10 cellular contexts compared by ENCODE assay signal in the genomic region with DNA sequence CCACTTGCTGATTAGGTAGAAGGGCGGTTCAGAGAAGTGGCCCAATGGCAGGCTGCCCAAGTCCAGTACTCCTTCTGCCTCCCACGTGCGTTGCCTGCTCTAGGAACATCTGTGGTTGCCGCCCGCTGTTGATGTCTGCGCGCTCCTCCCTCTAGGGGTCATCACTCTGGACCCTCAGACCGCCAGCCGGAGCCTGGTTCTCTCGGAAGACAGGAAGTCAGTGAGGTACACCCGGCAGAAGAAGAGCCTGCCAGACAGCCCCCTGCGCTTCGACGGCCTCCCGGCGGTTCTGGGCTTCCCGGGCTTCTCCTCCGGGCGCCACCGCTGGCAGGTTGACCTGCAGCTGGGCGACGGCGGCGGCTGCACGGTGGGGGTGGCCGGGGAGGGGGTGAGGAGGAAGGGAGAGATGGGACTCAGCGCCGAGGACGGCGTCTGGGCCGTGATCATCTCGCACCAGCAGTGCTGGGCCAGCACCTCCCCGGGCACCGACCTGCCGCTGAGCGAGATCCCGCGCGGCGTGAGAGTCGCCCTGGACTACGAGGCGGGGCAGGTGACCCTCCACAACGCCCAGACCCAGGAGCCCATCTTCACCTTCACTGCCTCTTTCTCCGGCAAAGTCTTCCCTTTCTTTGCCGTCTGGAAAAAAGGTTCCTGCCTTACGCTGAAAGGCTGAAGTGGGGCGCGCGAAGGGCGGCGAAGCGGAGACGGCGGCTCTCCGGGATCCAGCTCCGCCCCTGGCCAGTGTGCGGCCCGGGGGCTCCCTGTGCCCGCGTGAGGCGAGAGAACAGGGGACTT. TPM values are rescaled to one million over a fixed set of nuclear protein-coding genes. Genes with fewer than 3 reads are reported as not detected.
DNase-seq lines count a peak whose midpoint lies in the region; ATAC-seq and TF ChIP-seq lines count a peak whose summit lies in the region.
"Had no signal": no experiment of that assay in that cellular context is flagged by ENCODE, and none has a peak within 500 bp of the region (broad histone marks: within the 10 kb centered on the region; RNA-seq: fewer than 3 reads in every experiment).

No MANE protein-coding gene starts in this region.

- TF ChIP-seq CTCF in testis (IDR thresholded peaks at IDR 0.05): no peak

- peaks cover 19% of the 10 kb centered on the region for H3K4me1 Mint-ChIP-seq in activated CD8-positive, alpha-beta memory T cell treated with anti-CD3 and anti-CD28 coated beads, Interleukin-2, amount 10 ng/mL, durations not matched to agents 7 days and 5 days
- peaks cover 21% of the 10 kb centered on the region for H3K4me1 Mint-ChIP-seq in activated T-cell treated with anti-CD3 and anti-CD28 coated beads, Interleukin-2, amount 50 U/mL, for 72 hours (ENCODE audit: low read depth)

- H3K27me3 Mint-ChIP-seq in activated CD8-positive, alpha-beta memory T cell treated with anti-CD3 and anti-CD28 coated beads, Interleukin-2, amount 10 ng/mL, durations not matched to agents 7 days and 5 days: peaks cover 78% of the 10 kb centered on the region
- peaks cover 81% of the 10 kb centered on the region for H3K27me3 Mint-ChIP-seq in activated T-cell treated with anti-CD3 and anti-CD28 coated beads, Interleukin-2, amount 50 U/mL, for 72 hours (ENCODE audit: low read depth)

- no peaks in the 10 kb centered on the region for H3K27me3 ChIP-seq in testis

- no peak overlapping the region for H3K27ac Mint-ChIP-seq in activated CD8-positive, alpha-beta memory T cell treated with anti-CD3 and anti-CD28 coated beads, Interleukin-2, amount 10 ng/mL, durations not matched to agents 7 days and 5 days
- H3K27ac Mint-ChIP-seq in activated T-cell treated with anti-CD3 and anti-CD28 coated beads, Interleukin-2, amount 50 U/mL, for 72 hours: no peak overlapping the region
- H3K27ac Mint-ChIP-seq: CD4-positive, alpha-beta T cell had no signal

- CTCF ChIA-PET in activated CD8-positive, alpha-beta memory T cell treated with anti-CD3 and anti-CD28 coated beads, Interleukin-2, amount 10 ng/mL, durations not matched to agents 7 days and 5 days (lab: Charles Lee): interaction anchor here (1.1 to 1.2 kb wide), 2 partner anchors 20 to 41 kb away, joined by 3 to 5 read pairs; no protein-coding TSS in a partner anchor

- H3K9me3 ChIP-seq in testis: no peaks in the 10 kb centered on the region

- no peaks in the 10 kb centered on the region for H3K36me3 Mint-ChIP-seq in activated CD8-positive, alpha-beta memory T cell treated with anti-CD3 and anti-CD28 coated beads, Interleukin-2, amount 10 ng/mL, durations not matched to agents 7 days and 5 days
- H3K36me3 Mint-ChIP-seq in activated T-cell treated with anti-CD3 and anti-CD28 coated beads, Interleukin-2, amount 50 U/mL, for 72 hours (ENCODE audit: insufficient read depth in 2 of 2): no peaks in the 10 kb centered on the region

- H3K9me3 Mint-ChIP-seq in activated CD8-positive, alpha-beta memory T cell treated with anti-CD3 and anti-CD28 coated beads, Interleukin-2, amount 10 ng/mL, durations not matched to agents 7 days and 5 days (ENCODE audit: low read depth): no peaks in the 10 kb centered on the region
- no peaks in the 10 kb centered on the region for H3K9me3 Mint-ChIP-seq in activated T-cell treated with anti-CD3 and anti-CD28 coated beads, Interleukin-2, amount 50 U/mL, for 72 hours
- H3K9me3 Mint-ChIP-seq: CD4-positive, alpha-beta T cell had no signal

- H3K36me3 ChIP-seq in testis (ENCODE audit: low read depth, missing control alignments): no peaks in the 10 kb centered on the region

- no peak overlapping the region for H3K4me3 Mint-ChIP-seq in activated CD8-positive, alpha-beta memory T cell treated with anti-CD3 and anti-CD28 coated beads, Interleukin-2, amount 10 ng/mL, durations not matched to agents 7 days and 5 days
- peak overlapping the region; percentile 34 to 53 for H3K4me3 Mint-ChIP-seq in activated T-cell treated with anti-CD3 and anti-CD28 coated beads, Interleukin-2, amount 50 U/mL, for 72 hours
- H3K4me3 Mint-ChIP-seq: CD4-positive, alpha-beta T cell had no signal

- peaks cover 6% of the 10 kb centered on the region for H3K4me1 ChIP-seq in testis

- no peak for TF ChIP-seq POLR2A in testis (IDR thresholded peaks at IDR 0.05)

- intact Hi-C loops in testis (cut with DNase I; ENCODE audit: low total_unique reads): no loop called here
- intact Hi-C loops in posterior vena cava (cut with DNase I): no loop called here

- peak; percentile 35 for ATAC-seq in activated CD8-positive, alpha-beta memory T cell treated with anti-CD3 and anti-CD28 coated beads, Interleukin-2, amount 10 ng/mL, durations not matched to agents 7 days and 5 days
- peak; percentile 45 to 46 for ATAC-seq in activated T-cell treated with anti-CD3 and anti-CD28 coated beads, Interleukin-2, amount 50 U/mL, for 72 hours (replicated peaks in 1 of 2)
- no peak for ATAC-seq in GM19463 (IDR thresholded peaks at IDR 0.05; ENCODE audit: unreplicated experiment)

- 7 to 8% methylated on average over 25 to 62 of the region's 62 CpGs for WGBS in testis, 2 donors

- H3K4me3 ChIP-seq in testis: peak overlapping the region; percentile 15 to 44
- H3K4me3 ChIP-seq: skin epidermis had no signal

- DNase-seq in activated CD8-positive, alpha-beta memory T cell treated with anti-CD3 and anti-CD28 coated beads, Interleukin-2, amount 10 ng/mL, durations not matched to agents 7 days and 5 days: no peak
- DNase-seq in activated CD8-positive, alpha-beta memory T cell treated with anti-CD3 and anti-CD28 coated beads, Interleukin-2, amount 50 U/mL, for 4 hours: no peak
- no peak for DNase-seq in activated T-cell treated with anti-CD3 and anti-CD28 coated beads, Interleukin-2, amount 50 U/mL, for 72 hours
- DNase-seq in islet precursor cell: peak; percentile 86
- peak; percentile 52 for DNase-seq in testis
- no peak for DNase-seq in posterior vena cava (ENCODE audit: low spot score)
- no peak for DNase-seq in SW480 (ENCODE audit: low spot score)
- DNase-seq: CD4-positive, alpha-beta T cell had no signal

- H3K27ac ChIP-seq in testis: no peak overlapping the region
- H3K27ac ChIP-seq: skin epidermis had no signal

RNA-seq across cellular contexts. Expression of a gene that starts 8.5 kb away (rescaled TPM):
- total RNA-seq in activated CD8-positive, alpha-beta memory T cell treated with anti-CD3 and anti-CD28 coated beads, Interleukin-2, amount 10 ng/mL, durations not matched to agents 7 days and 5 days: not detected
- under 1 TPM; 0.84 to 0.95 TPM for total RNA-seq in activated T-cell treated with anti-CD3 and anti-CD28 coated beads, Interleukin-2, amount 50 U/mL, for 72 hours
- under 1 TPM in 1 of 2 donors, not detected in 1; 0.25 TPM for total RNA-seq in testis
- 1.1 TPM for polyA plus RNA-seq in testis (ENCODE audit: insufficient read depth, low read depth, low replicate concordance)
- not detected for total RNA-seq in posterior vena cava
- total RNA-seq: CD4-positive, alpha-beta T cell had no signal

RNA-seq across cellular contexts. Expression of a gene that starts 10.9 kb away (rescaled TPM):
- total RNA-seq in activated CD8-positive, alpha-beta memory T cell treated with anti-CD3 and anti-CD28 coated beads, Interleukin-2, amount 10 ng/mL, durations not matched to agents 7 days and 5 days: not detected
- under 1 TPM in 1 of 2 donors, not detected in 1; 0.39 TPM for total RNA-seq in activated T-cell treated with anti-CD3 and anti-CD28 coated beads, Interleukin-2, amount 50 U/mL, for 72 hours
- total RNA-seq in testis (under 1 TPM in 1 of 2 donors, not detected in 1; 0.25 TPM), posterior vena cava (not detected)
- 0.17 TPM for polyA plus RNA-seq in testis (ENCODE audit: insufficient read depth, low read depth, low replicate concordance)
- total RNA-seq: CD4-positive, alpha-beta T cell had no signal

RNA-seq across cellular contexts. Expression of a gene that starts 35.9 kb away (rescaled TPM):
- not detected for total RNA-seq in activated CD8-positive, alpha-beta memory T cell treated with anti-CD3 and anti-CD28 coated beads, Interleukin-2, amount 10 ng/mL, durations not matched to agents 7 days and 5 days
- total RNA-seq in activated T-cell treated with anti-CD3 and anti-CD28 coated beads, Interleukin-2, amount 50 U/mL, for 72 hours: not detected
- total RNA-seq in testis (under 1 TPM; 0.19 to 0.79 TPM), posterior vena cava (not detected)
- polyA plus RNA-seq in testis (ENCODE audit: insufficient read depth, low read depth, low replicate concordance): 7.5 TPM
- total RNA-seq: CD4-positive, alpha-beta T cell had no signal

RNA-seq across cellular contexts. Expression of a gene that starts 41.3 kb away (rescaled TPM):
- 100 to 1,000 TPM; 112 to 115 TPM for total RNA-seq in activated CD8-positive, alpha-beta memory T cell treated with anti-CD3 and anti-CD28 coated beads, Interleukin-2, amount 10 ng/mL, durations not matched to agents 7 days and 5 days
- 10 to 100 TPM; 89.0 to 92.7 TPM for total RNA-seq in activated T-cell treated with anti-CD3 and anti-CD28 coated beads, Interleukin-2, amount 50 U/mL, for 72 hours
- total RNA-seq in testis (10 to 100 TPM; 67.1 to 75.8 TPM), posterior vena cava (10 to 100 TPM; 36.0 to 37.0 TPM)
- polyA plus RNA-seq in testis (ENCODE audit: insufficient read depth, low read depth, low replicate concordance): 40.3 TPM

RNA-seq across cellular contexts. Expression of a gene that starts 59.0 kb away (rescaled TPM):
- total RNA-seq in activated CD8-positive, alpha-beta memory T cell treated with anti-CD3 and anti-CD28 coated beads, Interleukin-2, amount 10 ng/mL, durations not matched to agents 7 days and 5 days: not detected
- under 1 TPM in 1 of 2 donors, not detected in 1; 0.12 TPM for total RNA-seq in activated T-cell treated with anti-CD3 and anti-CD28 coated beads, Interleukin-2, amount 50 U/mL, for 72 hours
- total RNA-seq in testis (1 to 10 TPM in 1 of 2 donors, under 1 TPM in 1; 0.50 to 4.0 TPM), posterior vena cava (not detected)
- 6.4 TPM for polyA plus RNA-seq in testis (ENCODE audit: insufficient read depth, low read depth, low replicate concordance)
- total RNA-seq: CD4-positive, alpha-beta T cell had no signal

Comparison
In these comparisons a context has a peak if more than half of its experiments do, and no peak if none do; other contexts are left out.
1. DNase-seq: peak in islet precursor cell (single experiment) and testis (single experiment); none in activated CD8-positive, alpha-beta memory T cell treated with anti-CD3 and anti-CD28 coated beads, Interleukin-2, amount 10 ng/mL, durations not matched to agents 7 days and 5 days (single experiment), activated CD8-positive, alpha-beta memory T cell treated with anti-CD3 and anti-CD28 coated beads, Interleukin-2, amount 50 U/mL, for 4 hours (single experiment), activated T-cell treated with anti-CD3 and anti-CD28 coated beads, Interleukin-2, amount 50 U/mL, for 72 hours (0 of 2), posterior vena cava (single experiment) and SW480 (single experiment).